In the genomic region with DNA sequence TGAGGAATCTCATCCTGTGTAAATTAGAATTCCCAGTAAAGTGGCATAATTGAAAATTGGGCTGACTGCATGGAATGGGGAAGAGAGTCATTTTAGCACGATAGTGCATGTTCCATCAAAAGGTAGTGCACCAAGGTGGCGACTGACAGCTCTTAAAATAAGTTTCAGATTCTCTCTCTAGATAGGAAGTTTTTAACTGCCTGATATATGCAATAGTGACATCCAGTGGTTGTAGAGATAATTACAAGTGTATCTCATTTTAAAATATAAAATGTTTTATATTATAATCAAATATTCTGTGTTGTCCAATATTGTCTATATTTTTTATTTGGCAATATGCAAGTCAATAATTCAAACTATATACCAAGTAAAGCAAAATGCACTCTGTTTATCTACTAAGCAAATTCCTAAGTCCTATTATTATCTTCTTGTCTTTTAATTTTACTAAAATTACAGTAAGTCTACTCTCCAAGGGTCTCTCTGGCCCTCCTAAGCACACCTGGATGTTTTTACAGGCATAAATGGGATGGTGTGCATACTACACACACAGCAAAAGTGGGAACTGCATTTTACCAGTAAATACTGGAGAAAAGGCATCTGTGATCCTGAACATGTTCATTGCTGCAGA, we compare ENCODE assay signal across 8 cellular contexts.
DNase-seq lines count a peak whose midpoint lies in the region; ATAC-seq and TF ChIP-seq lines count a peak whose summit lies in the region.

No MANE protein-coding gene starts in this region.

- H3K36me3 ChIP-seq in KMS-11 (ENCODE audit: insufficient read depth) (no peaks in the 10 kb centered on the region), SK-N-SH (replicated peaks in 1 of 2; ENCODE audit: control insufficient read depth in 1 of 2, insufficient read depth in 2 of 2, low read length in 1 of 2) (no peaks in the 10 kb centered on the region), testis (ENCODE audit: low read depth, missing control alignments) (no peaks in the 10 kb centered on the region)

- no peaks in the 10 kb centered on the region for H3F3A ChIP-seq in SK-N-SH (replicated peaks; ENCODE audit: insufficient read depth)

- peak overlapping the region; percentile 56; the same call in 1 of the 2 replicates for H3K4me2 ChIP-seq in KMS-11
- H3K4me2 ChIP-seq in SK-N-SH, result no peak overlapping the region

- no peak for TF ChIP-seq POLR2A in testis (IDR thresholded peaks at IDR 0.05)

- H3K9me2 ChIP-seq in SK-N-SH, result no peaks in the 10 kb centered on the region

- H3K9me3 ChIP-seq in SK-N-SH, result no peaks in the 10 kb centered on the region
- H3K9me3 ChIP-seq in testis, result no peaks in the 10 kb centered on the region

- ATAC-seq in HG03135 (IDR thresholded peaks at IDR 0.05; ENCODE audit: unreplicated experiment) (no peak), HG02970 (IDR thresholded peaks at IDR 0.05; ENCODE audit: low FRiP score, unreplicated experiment) (no peak)

- POLR2A ChIA-PET in SK-N-SH (lab: Yijun Ruan, JAX), result no interaction called here

- H3K27me3 ChIP-seq in KMS-11 (ENCODE audit: insufficient read depth, low read depth) (no peaks in the 10 kb centered on the region; the same call in 1 of the 2 replicates), SK-N-SH (ENCODE audit: insufficient read depth) (no peaks in the 10 kb centered on the region), testis (no peaks in the 10 kb centered on the region)

- intact Hi-C loops in testis (cut with DNase I; ENCODE audit: low total_unique reads), result no loop called here

- no peak for TF ChIP-seq EP300 in SK-N-SH (IDR thresholded peaks at IDR 0.05; ENCODE audit: borderline replicate concordance in 1 of 2, low read depth in 1 of 2, low read length in 1 of 2)

- H2AFZ ChIP-seq in KMS-11 (ENCODE audit: low read depth) (no peak overlapping the region), SK-N-SH (ENCODE audit: low read depth) (no peak overlapping the region)

- H3K4me3 ChIP-seq in AG09309 (ENCODE audit: control insufficient read depth, low read depth, low read length) (no peak overlapping the region), GM12864 (ENCODE audit: low read depth, low read length) (no peak overlapping the region), KMS-11 (IDR thresholded peaks at IDR 0.05; ENCODE audit: insufficient read depth, low read depth, low read length) (no peak overlapping the region), SK-N-SH (ENCODE audit: low read depth in 2 of 2, low read length in 1 of 2) (no peak overlapping the region), fibroblast of pulmonary artery (replicated peaks; ENCODE audit: low read depth, low read length) (no peak overlapping the region), testis (no peak overlapping the region)

- peak; percentile 78 for TF ChIP-seq RAD21 in SK-N-SH (IDR thresholded peaks at IDR 0.05; ENCODE audit: low read length)

- H3K27ac ChIP-seq in KMS-11, result no peak overlapping the region
- H3K27ac ChIP-seq in SK-N-SH (ENCODE audit: low read depth in 2 of 2, low read length in 1 of 2), result no peak overlapping the region
- no peak overlapping the region for H3K27ac ChIP-seq in testis

- H3K4me1 ChIP-seq in KMS-11 (ENCODE audit: low read depth, poor library complexity, severe bottlenecking) (peaks cover 18% of the 10 kb centered on the region), SK-N-SH (ENCODE audit: control insufficient read depth in 1 of 2, insufficient read depth in 2 of 2, low read depth in 1 of 2, low read length in 1 of 2) (peaks cover 2 to 5% of the 10 kb centered on the region in 2 experiments; a peak in 2 of 4 replicates), testis (peaks cover 31% of the 10 kb centered on the region)

- TF ChIP-seq CTCF in AG09309 (IDR thresholded peaks at IDR 0.05; ENCODE audit: control insufficient read depth, insufficient read depth, low read depth, low read length, missing control alignments) (peak; percentile 42), GM12864 (IDR thresholded peaks at IDR 0.05; ENCODE audit: low read depth, low read length, missing control alignments) (peak; percentile 37), KMS-11 (conservative IDR thresholded peaks at IDR 0.05; ENCODE audit: low read depth, low read length) (peak; percentile 88), SK-N-SH (IDR thresholded peaks at IDR 0.05) (peak; percentile 63), fibroblast of pulmonary artery (IDR thresholded peaks at IDR 0.05; ENCODE audit: low read length, missing control alignments) (peak; percentile 48), testis (IDR thresholded peaks at IDR 0.05) (peak; percentile 20 to 71 (median 36))

- CTCF ChIA-PET in SK-N-SH (lab: Yijun Ruan, JAX), result interaction anchor here (0.6 to 12.2 kb wide), 63 partner anchors 9 to 966 kb away, joined by 3 to 231 read pairs (median 4); a partner anchor contains a TSS

- WGBS in SK-N-SH (ENCODE audit: low lambda C conversion rate), result 0% methylated on average over 2 of the region's 2 CpGs
- WGBS in testis, 2 donors, result 15 to 21% methylated on average over 2 of the region's 2 CpGs

- H4K20me1 ChIP-seq in KMS-11 (ENCODE audit: insufficient read depth) (no peaks in the 10 kb centered on the region), SK-N-SH (ENCODE audit: insufficient read depth) (no peaks in the 10 kb centered on the region)

- no peak for DNase-seq in AG09309 (ENCODE audit: low read depth)
- DNase-seq in GM12864 (ENCODE audit: low read depth), result peak; percentile 12
- DNase-seq in SK-N-SH, result peak; percentile 31
- peak; percentile 30 for DNase-seq in fibroblast of pulmonary artery (ENCODE audit: low read depth)
- DNase-seq in testis, result no peak

- H3K79me2 ChIP-seq in KMS-11 (ENCODE audit: insufficient read depth, low read depth) (no peaks in the 10 kb centered on the region), SK-N-SH (ENCODE audit: insufficient read depth) (no peaks in the 10 kb centered on the region)

- H3K9ac ChIP-seq in KMS-11 (no peak overlapping the region), SK-N-SH (no peak overlapping the region)

TF ChIP-seq in SK-N-SH, 30 proteins besides CTCF, POLR2A, EP300 and RAD21:
- TF ChIP-seq SMC3 (IDR thresholded peaks at IDR 0.05; ENCODE audit: low read depth, low read length) (peak; percentile 43), TAF1 (IDR thresholded peaks at IDR 0.05; ENCODE audit: borderline replicate concordance, low read depth, low read length) (no peak), EZH2phosphoT487 (IDR thresholded peaks at IDR 0.05; ENCODE audit: borderline replicate concordance, low read depth) (no peak), YY1 (IDR thresholded peaks at IDR 0.05; ENCODE audit: low read depth) (no peak), GATA2 (CRISPR knock-in tag; IDR thresholded peaks at IDR 0.05) (0 out of 2 replicates have a peak, but pooled peaks have one; percentile 10)

Comparison
In these comparisons a context has a peak if more than half of its experiments do, and no peak if none do; other contexts are left out.
1. DNase-seq: peak in GM12864 (single experiment), SK-N-SH (single experiment) and fibroblast of pulmonary artery (single experiment); none in AG09309 (single experiment) and testis (single experiment).
2. CTCF ChIP-seq: peak in every context shown above with its lines; median percentile 88 in KMS-11; 63 in SK-N-SH; 48 in fibroblast of pulmonary artery; 42 in AG09309; 37 in GM12864; 36 in testis.